In genomic region chr5:133392448-133392847, GRCh38 we compare ENCODE assay signal across 24 cellular contexts.
"Had no signal": no experiment of that assay in that cellular context is flagged by ENCODE, and none has a peak within 500 bp of the region (broad histone marks: within the 10 kb centered on the region; RNA-seq: fewer than 3 reads in every experiment).

No MANE protein-coding gene starts in this region.

- H3K4me3 Mint-ChIP-seq: activated naive CD4-positive, alpha-beta T cell treated with anti-CD3 and anti-CD28 coated beads, Interleukin-2, amount 50 U/mL, for 24 hours; activated naive CD8-positive, alpha-beta T cell treated with anti-CD3 and anti-CD28 coated beads, Interleukin-2, amount 50 U/mL, for 24 hours; naive B cell; nephron progenitor cell; stimulated activated naive B cell treated with anti-CD40 and anti-IgM and Interleukin-4, amounts not matched to agents 10 μg/mL and 1 μg/mL and 100 μg/mL, for 72 hours; T-helper 2 cell treated with Interferon-gamma antibody and Interleukin-4, amounts not matched to agents 5 μg/mL and 100 μg/mL, for 36 hours had no signal

- ATAC-seq: activated naive CD8-positive, alpha-beta T cell treated with anti-CD3 and anti-CD28 coated beads, Interleukin-2, amount 50 U/mL, for 24 hours; sciatic nerve; stimulated activated naive B cell treated with anti-CD40 and anti-IgM and Interleukin-4, amounts not matched to agents 10 μg/mL and 1 μg/mL and 100 μg/mL, for 72 hours; upper lobe of right lung had no signal

- H3K36me3 Mint-ChIP-seq: activated naive CD4-positive, alpha-beta T cell treated with anti-CD3 and anti-CD28 coated beads, Interleukin-2, amount 50 U/mL, for 24 hours; naive B cell had no signal

- H3K4me3 ChIP-seq: ovary, prostate gland, skin epidermis, stomach, thyroid gland, upper lobe of right lung had no signal

- H3K27ac ChIP-seq: ovary, prostate gland, skin epidermis, stomach, thyroid gland, upper lobe of right lung had no signal

- H3K4me1 ChIP-seq: stomach, upper lobe of right lung had no signal

- H3K27ac Mint-ChIP-seq: activated naive CD4-positive, alpha-beta T cell treated with anti-CD3 and anti-CD28 coated beads, Interleukin-2, amount 50 U/mL, for 24 hours; activated naive CD8-positive, alpha-beta T cell treated with anti-CD3 and anti-CD28 coated beads, Interleukin-2, amount 50 U/mL, for 24 hours; nephron progenitor cell; stimulated activated naive B cell treated with anti-CD40 and anti-IgM and Interleukin-4, amounts not matched to agents 10 μg/mL and 1 μg/mL and 100 μg/mL, for 72 hours; T-helper 2 cell treated with Interferon-gamma antibody and Interleukin-4, amounts not matched to agents 5 μg/mL and 100 μg/mL, for 36 hours had no signal

- H3K9me3 ChIP-seq: ovary, prostate gland, stomach, thyroid gland, upper lobe of right lung had no signal

- DNase-seq: activated CD4-positive, alpha-beta T cell treated with anti-CD3 and anti-CD28 coated beads for 4 hours; activated CD4-positive, alpha-beta T cell treated with anti-CD3 and anti-CD28 coated beads, Interleukin-2, amount 50 U/mL, for 4 hours; activated gamma-delta T cell; activated naive CD8-positive, alpha-beta T cell treated with anti-CD3 and anti-CD28 coated beads, Interleukin-2, amount 50 U/mL, for 24 hours; amygdala; central memory CD4-positive, alpha-beta T cell; dermis blood vessel endothelial cell; effector CD8-positive, alpha-beta T cell; glutamatergic neuron; left ventricle myocardium superior; naive B cell; nephron progenitor cell; ovary; retina; stimulated activated naive B cell treated with anti-CD40 and anti-IgM and Interleukin-4, amounts not matched to agents 10 μg/mL and 1 μg/mL and 100 μg/mL, for 72 hours; stomach; T-helper 1 cell; thyroid gland; upper lobe of right lung had no signal

- H3K27me3 ChIP-seq: ovary, thyroid gland, upper lobe of right lung had no signal

- H3K36me3 ChIP-seq: ovary, prostate gland, stomach, thyroid gland, upper lobe of right lung had no signal

- H3K9me3 Mint-ChIP-seq: activated naive CD4-positive, alpha-beta T cell treated with anti-CD3 and anti-CD28 coated beads, Interleukin-2, amount 50 U/mL, for 24 hours; T-helper 2 cell treated with Interferon-gamma antibody and Interleukin-4, amounts not matched to agents 5 μg/mL and 100 μg/mL, for 36 hours had no signal
